Comparison of ENCODE assay signal across 8 cellular contexts in genomic region chr17:8057691-8058114, GRCh38. TPM values are rescaled to one million over a fixed set of nuclear protein-coding genes. Genes with fewer than 3 reads are reported as not detected.
DNase-seq lines count a peak whose midpoint lies in the region; ATAC-seq and TF ChIP-seq lines count a peak whose summit lies in the region.

No MANE protein-coding gene starts in this region.

- TF ChIP-seq RAD21 in neural cell (conservative IDR thresholded peaks at IDR 0.05): peak; percentile 89

- H3K4me3 ChIP-seq in KMS-11 (IDR thresholded peaks at IDR 0.05; ENCODE audit: insufficient read depth, low read depth, low read length) (no peak overlapping the region), PC-3 (ENCODE audit: low read length) (peak overlapping the region; percentile 64), neural cell (ENCODE audit: low read length) (no peak overlapping the region)

- peak; percentile 43 for TF ChIP-seq CTCF in KMS-11 (conservative IDR thresholded peaks at IDR 0.05; ENCODE audit: low read depth, low read length)
- TF ChIP-seq CTCF in PC-3 (conservative IDR thresholded peaks at IDR 0.05; ENCODE audit: low read depth, low read length): peak; percentile 72
- peak; percentile 93 for TF ChIP-seq CTCF in neural cell (IDR thresholded peaks at IDR 0.05; ENCODE audit: poor library complexity, severe bottlenecking)

- peaks cover 5% of the 10 kb centered on the region; the same call in 1 of the 2 replicates for H3K27me3 ChIP-seq in KMS-11 (ENCODE audit: insufficient read depth, low read depth)
- H3K27me3 ChIP-seq in PC-3 (ENCODE audit: low read length): no peaks in the 10 kb centered on the region
- peaks cover 39% of the 10 kb centered on the region for H3K27me3 ChIP-seq in neural cell (ENCODE audit: insufficient read depth, low read depth, low read length)

- H3K9ac ChIP-seq in KMS-11 (no peak overlapping the region), PC-3 (ENCODE audit: low read length) (peak overlapping the region; percentile 78), neural cell (ENCODE audit: low read length) (no peak overlapping the region)

- DNase-seq in ELR (ENCODE audit: low read depth) (peak; percentile 88), PC-3 (peak; percentile 94), foreskin melanocyte (peak; percentile 68)
- peak; percentile 20 for DNase-seq in activated gamma-delta T cell treated with anti-CD3 and anti-CD28 coated beads, Interleukin-2, amount 50 U/mL, for 16 hours (ENCODE audit: low read depth)

- H3K27ac ChIP-seq in KMS-11 (no peak overlapping the region), PC-3 (ENCODE audit: low read length) (peak overlapping the region; percentile 97), neural cell (ENCODE audit: low read length) (no peak overlapping the region)

- CTCF ChIA-PET in PC-3 (lab: Charles Lee): interaction anchor here (0.5 to 1.7 kb wide), 10 partner anchors 16 to 428 kb away, joined by 3 to 12 read pairs (median 6); no protein-coding TSS in a partner anchor

- H3F3A ChIP-seq in PC-3 (ENCODE audit: low read length, unreplicated experiment) (no peaks in the 10 kb centered on the region), neural cell (ENCODE audit: insufficient read depth, low read length, poor library complexity, severe bottlenecking) (no peaks in the 10 kb centered on the region)

- peak overlapping the region; percentile 49 for H2AFZ ChIP-seq in KMS-11 (ENCODE audit: low read depth)
- peak overlapping the region; percentile 70 for H2AFZ ChIP-seq in PC-3 (ENCODE audit: low read length)
- no peak overlapping the region for H2AFZ ChIP-seq in neural cell (ENCODE audit: low read depth, low read length)

- no peaks in the 10 kb centered on the region for H4K20me1 ChIP-seq in KMS-11 (ENCODE audit: insufficient read depth)
- H4K20me1 ChIP-seq in PC-3 (ENCODE audit: low read length): no peaks in the 10 kb centered on the region
- no peaks in the 10 kb centered on the region for H4K20me1 ChIP-seq in neural cell (ENCODE audit: insufficient read depth)

- H3K4me1 ChIP-seq in KMS-11 (ENCODE audit: low read depth, poor library complexity, severe bottlenecking) (no peaks in the 10 kb centered on the region), PC-3 (ENCODE audit: insufficient read depth, low read length) (peaks cover 39% of the 10 kb centered on the region)

- H3K4me2 ChIP-seq in KMS-11 (no peak overlapping the region), PC-3 (ENCODE audit: low read length) (peak overlapping the region; percentile 78), neural cell (ENCODE audit: low read length) (no peak overlapping the region)

- H3K36me3 ChIP-seq in KMS-11 (ENCODE audit: insufficient read depth) (no peaks in the 10 kb centered on the region), PC-3 (ENCODE audit: low read depth, low read length) (no peaks in the 10 kb centered on the region), neural cell (ENCODE audit: insufficient read depth, low read length) (no peaks in the 10 kb centered on the region)

- no TSS peak for BruUV-seq in PC-3 (replicated peaks; lab: Mats Ljungman, UMichigan)

- H3K9me2 ChIP-seq in PC-3 (replicated peaks; ENCODE audit: low read length): no peaks in the 10 kb centered on the region
- no peaks in the 10 kb centered on the region for H3K9me2 ChIP-seq in neural cell (ENCODE audit: insufficient read depth, low read length)

- intact Hi-C loops in PC-3 (cut with micrococcal nuclease): loop anchor here (1.0 to 5.0 kb wide), 4 partner anchors 41 to 144 kb away; partner anchors contain the start of genes CNTROB and TRAPPC1

- POLR2A ChIA-PET in PC-3 (lab: Charles Lee; ENCODE audit: unreplicated experiment): no interaction called here

- no peaks in the 10 kb centered on the region for H3K79me2 ChIP-seq in KMS-11 (ENCODE audit: insufficient read depth, low read depth)
- H3K79me2 ChIP-seq in PC-3 (ENCODE audit: low read length): no peaks in the 10 kb centered on the region
- H3K79me2 ChIP-seq in neural cell (replicated peaks; ENCODE audit: insufficient read depth, low read length): no peaks in the 10 kb centered on the region

- ATAC-seq in PC-3: peak; percentile 61
- no peak for ATAC-seq in HG02884 (IDR thresholded peaks at IDR 0.05; ENCODE audit: unreplicated experiment)
- ATAC-seq in HG03442 (IDR thresholded peaks at IDR 0.05; ENCODE audit: unreplicated experiment): no peak

- TF ChIP-seq EP300 in neural cell (conservative IDR thresholded peaks at IDR 0.05; ENCODE audit: poor library complexity, severe bottlenecking): no peak

- H3K9me3 ChIP-seq in PC-3 (ENCODE audit: low read length) (no peaks in the 10 kb centered on the region), neural cell (ENCODE audit: low read length) (no peaks in the 10 kb centered on the region)

TF ChIP-seq in neural cell, 6 proteins besides CTCF, POLR2A, EP300 and RAD21:
- TF ChIP-seq EZH2 (IDR thresholded peaks at IDR 0.05; ENCODE audit: borderline replicate concordance, insufficient read depth, low read length, poor library complexity, severe bottlenecking) (no peak), TAF1 (IDR thresholded peaks at IDR 0.05; ENCODE audit: low read depth) (no peak), SMC3 (conservative IDR thresholded peaks at IDR 0.05; ENCODE audit: poor library complexity) (peak; percentile 85), POLR2AphosphoS5 (IDR thresholded peaks at IDR 0.05) (no peak), MXI1 (conservative IDR thresholded peaks at IDR 0.05; ENCODE audit: poor library complexity, severe bottlenecking) (peak; percentile 71), REST (IDR thresholded peaks at IDR 0.05; ENCODE audit: borderline replicate concordance) (no peak)

RNA-seq across cellular contexts. Expression of gene ALOX15B, which starts 18.8 kb away (rescaled TPM):
- not detected in 2 replicates for total RNA-seq in PC-3 (2014; rRNA removed)
- not detected in 2 replicates for polyA plus RNA-seq in neural cell
- not detected in 2 replicates for polyA minus RNA-seq in neural cell

RNA-seq across cellular contexts. Expression of gene ALOX12B, which starts 29.8 kb away (rescaled TPM):
- total RNA-seq in PC-3 (2014; rRNA removed): 0.55 and 1.2 TPM in 2 replicates
- 0.31 and 0.34 TPM in 2 replicates for polyA plus RNA-seq in neural cell
- polyA minus RNA-seq in neural cell: 0.73 TPM in 1 of 2 replicates, not detected in the other

RNA-seq across cellular contexts. Expression of gene GUCY2D, which starts 55.3 kb away (rescaled TPM):
- total RNA-seq in PC-3 (2014; rRNA removed): 0.12 TPM in 1 of 2 replicates, not detected in the other
- 0.07 and 0.10 TPM in 2 replicates for polyA plus RNA-seq in neural cell
- polyA minus RNA-seq in neural cell: 0.24 TPM in 1 of 2 replicates, not detected in the other

Comparison
In these comparisons a context has a peak if more than half of its experiments do, and no peak if none do; other contexts are left out.
1. DNase-seq: peak in every context shown above with its lines; median percentile 94 in PC-3; 88 in ELR; 68 in foreskin melanocyte; 20 in activated gamma-delta T cell treated with anti-CD3 and anti-CD28 coated beads, Interleukin-2, amount 50 U/mL, for 16 hours.
2. CTCF ChIP-seq: peak in every context shown above with its lines; median percentile 93 in neural cell; 72 in PC-3; 43 in KMS-11.